In the genomic region with DNA sequence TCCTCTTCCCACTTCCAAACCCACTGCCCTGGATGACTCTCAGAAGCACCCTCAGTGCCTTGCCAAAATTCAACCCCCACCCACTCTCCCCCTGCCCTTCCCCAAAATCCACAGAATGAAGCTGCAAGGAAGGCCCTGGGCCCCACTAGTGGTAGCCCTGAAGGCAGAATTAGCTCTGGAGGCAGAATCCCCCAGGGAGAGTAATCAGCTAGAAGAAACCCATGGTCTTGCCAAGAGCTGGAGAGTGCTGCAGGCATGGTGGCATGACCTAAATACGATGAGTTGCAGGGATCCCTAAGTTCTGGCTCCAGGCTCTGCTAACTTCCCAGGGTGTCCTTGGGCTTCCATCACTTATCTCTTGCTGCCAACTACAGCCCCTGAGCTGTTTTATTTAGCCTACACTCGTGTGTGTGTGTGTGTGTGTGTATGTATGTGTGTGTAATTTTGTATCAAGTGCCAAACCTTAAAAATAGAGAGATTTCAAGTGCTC, we compare ENCODE assay signal across 1 cellular context.
TF ChIP-seq lines count a peak whose summit lies in the region.

No MANE protein-coding gene starts in this region.

TF ChIP-seq in H1, 55 proteins besides CTCF, POLR2A, EP300 and RAD21:
- TF ChIP-seq CHD2 (IDR thresholded peaks at IDR 0.05; ENCODE audit: low read length) (no peak), GABPA (IDR thresholded peaks at IDR 0.05; ENCODE audit: borderline replicate concordance, insufficient read depth, low read length) (no peak), SIRT6 (IDR thresholded peaks at IDR 0.05; ENCODE audit: low read length) (no peak), KDM4A (IDR thresholded peaks at IDR 0.05; ENCODE audit: low read depth, low read length, severe bottlenecking) (no peak), HDAC6 (IDR thresholded peaks at IDR 0.05; ENCODE audit: low read depth, low read length) (no peak), TAF1 (IDR thresholded peaks at IDR 0.05; ENCODE audit: low read depth, low read length) (no peak), GTF2F1 (IDR thresholded peaks at IDR 0.05; ENCODE audit: borderline replicate concordance, low read depth, low read length) (no peak), SP2 (IDR thresholded peaks at IDR 0.05; ENCODE audit: low read length) (no peak)
- TF ChIP-seq, protein P1, sequence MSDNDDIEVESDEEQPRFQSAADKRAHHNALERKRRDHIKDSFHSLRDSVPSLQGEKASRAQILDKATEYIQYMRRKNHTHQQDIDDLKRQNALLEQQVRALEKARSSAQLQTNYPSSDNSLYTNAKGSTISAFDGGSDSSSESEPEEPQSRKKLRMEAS (IDR thresholded peaks at IDR 0.05), result no peak
